ENCODE assay signal across 1 cellular context in the genomic region with DNA sequence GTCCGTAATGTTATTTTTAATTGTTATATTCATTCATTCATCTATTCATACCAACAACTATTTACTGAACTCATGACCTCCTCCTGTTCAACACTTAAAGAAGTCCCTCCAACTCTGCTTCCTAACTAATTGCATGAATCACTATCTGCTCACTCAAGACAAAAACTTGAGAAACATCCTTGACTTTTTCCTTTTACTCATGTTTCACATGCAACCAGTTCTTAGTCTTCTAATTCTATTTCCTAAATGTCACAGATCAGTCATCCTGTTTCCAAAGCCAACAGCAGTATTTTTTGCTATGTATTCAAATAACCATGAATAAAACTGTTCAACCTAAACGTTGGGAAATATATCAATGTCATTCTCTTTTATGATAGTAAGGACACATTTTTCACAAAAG.
TF ChIP-seq lines count a peak whose summit lies in the region.

No MANE protein-coding gene starts in this region.

TF ChIP-seq in WTC11, 78 proteins besides CTCF, POLR2A, EP300 and RAD21 (continued from another document):
- TF ChIP-seq, protein P1, sequence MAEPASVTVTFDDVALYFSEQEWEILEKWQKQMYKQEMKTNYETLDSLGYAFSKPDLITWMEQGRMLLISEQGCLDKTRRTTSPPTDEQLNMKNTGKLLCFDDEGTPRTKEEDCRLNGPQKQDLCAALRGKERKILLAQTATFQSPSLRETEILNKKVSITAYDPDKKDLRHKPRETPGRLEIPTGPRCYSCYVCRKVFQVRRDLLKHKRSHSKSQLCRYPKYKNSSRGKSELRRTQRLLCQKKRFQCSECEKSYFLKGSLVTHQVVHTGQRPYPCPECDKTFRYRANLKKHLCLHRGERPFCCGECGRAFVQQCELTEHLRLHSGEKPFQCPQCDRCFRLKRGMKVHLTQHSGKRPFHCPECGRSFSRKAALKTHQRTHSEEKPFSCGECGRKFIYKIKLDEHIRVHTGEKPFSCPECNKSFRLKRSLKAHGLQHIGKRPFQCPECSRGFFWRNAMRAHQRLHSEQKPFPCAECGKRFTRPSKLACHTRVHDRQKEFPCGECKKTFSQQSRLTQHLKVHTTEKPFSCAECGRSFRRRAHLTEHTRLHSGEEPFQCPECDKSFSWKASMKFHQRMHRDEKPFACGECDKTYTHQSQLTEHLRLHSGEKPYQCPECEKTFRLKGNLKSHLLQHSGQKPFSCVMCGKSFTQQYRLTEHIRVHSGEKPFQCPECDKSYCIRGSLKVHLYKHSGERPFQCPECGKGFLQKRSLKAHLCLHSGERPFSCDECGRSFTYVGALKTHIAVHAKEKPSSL (CRISPR knock-in tag; conservative IDR thresholded peaks at IDR 0.05): no peak
- TF ChIP-seq ETV6 (CRISPR knock-in tag; IDR thresholded peaks at IDR 0.05) (no peak), NR2C2 (CRISPR knock-in tag; IDR thresholded peaks at IDR 0.05) (no peak), ESRRA (CRISPR knock-in tag; IDR thresholded peaks at IDR 0.05; ENCODE audit: borderline replicate concordance) (no peak), SMAD4 (CRISPR knock-in tag; IDR thresholded peaks at IDR 0.05) (no peak), TEAD1 (CRISPR knock-in tag; IDR thresholded peaks at IDR 0.05) (no peak), IRF2 (CRISPR knock-in tag; IDR thresholded peaks at IDR 0.05; ENCODE audit: borderline replicate concordance, low read depth) (no peak), JAZF1 (CRISPR knock-in tag; IDR thresholded peaks at IDR 0.05) (no peak), ZNF219 (CRISPR knock-in tag; IDR thresholded peaks at IDR 0.05; ENCODE audit: borderline replicate concordance) (no peak), ZNF317 (CRISPR knock-in tag; IDR thresholded peaks at IDR 0.05; ENCODE audit: borderline replicate concordance, low read depth) (no peak)
